Comparison of ENCODE assay signal across 9 cellular contexts in the genomic region with DNA sequence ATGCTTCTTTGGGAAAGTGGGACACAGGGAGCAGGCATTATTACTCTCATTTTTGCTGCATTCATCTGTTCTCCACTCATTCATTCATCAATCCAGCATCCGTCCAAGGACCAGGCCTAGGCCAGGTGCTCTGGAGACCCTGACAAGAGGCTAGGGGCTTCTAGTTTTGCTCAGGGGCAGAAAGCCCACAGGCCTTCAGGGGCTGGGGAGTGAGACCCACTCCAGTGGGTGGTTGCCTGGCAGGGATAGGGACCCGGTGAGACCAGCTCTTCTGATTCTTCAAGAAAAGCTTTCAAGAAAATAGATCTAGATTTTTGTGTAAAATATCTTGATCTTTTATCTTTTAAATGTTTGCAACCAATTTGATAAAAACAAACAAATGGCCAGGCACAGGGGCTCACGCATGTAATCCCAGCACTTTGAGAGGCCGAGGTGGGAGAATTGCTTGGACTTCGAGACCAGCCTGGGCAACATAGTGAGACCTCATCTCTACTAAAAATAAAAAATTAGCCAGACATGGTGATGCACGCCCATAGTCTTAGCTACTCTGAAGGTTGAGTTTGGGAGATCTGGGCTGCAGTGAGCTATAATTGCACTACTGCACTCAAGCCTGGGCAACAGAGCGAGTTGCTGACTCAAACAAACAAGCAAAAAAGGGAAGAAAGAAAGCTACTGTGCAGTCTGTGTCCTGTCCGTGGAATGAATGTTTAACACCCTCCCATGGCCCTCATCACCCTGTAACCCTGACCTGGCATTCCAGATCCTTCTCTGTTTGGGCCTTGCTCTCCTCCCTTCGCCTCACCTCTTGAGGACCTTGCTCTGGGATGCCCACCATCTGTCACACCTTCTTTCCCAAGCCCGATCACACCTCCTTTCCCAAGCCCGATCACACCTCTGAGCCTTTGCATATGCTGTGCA. TPM values are rescaled to one million over a fixed set of nuclear protein-coding genes. Genes with fewer than 3 reads are reported as not detected.
A peak's percentile ranks its signal among the peaks of the same experiment; 100 is the strongest.
DNase-seq lines count a peak whose midpoint lies in the region; ATAC-seq and TF ChIP-seq lines count a peak whose summit lies in the region.
"Had no signal": no experiment of that assay in that cellular context is flagged by ENCODE, and none has a peak within 500 bp of the region (broad histone marks: within the 10 kb centered on the region; RNA-seq: fewer than 3 reads in every experiment).

No MANE protein-coding gene starts in this region.

- TF ChIP-seq POLR2A in GM18505 (IDR thresholded peaks at IDR 0.05; ENCODE audit: borderline replicate concordance, extremely low read depth, insufficient read depth, insufficient read length) = no peak

- DNase-seq in ecto neural progenitor cell (ENCODE audit: low spot score) (peak; percentile 30), UCSD-AML1 (lab: John Stamatoyannopoulos, UW; ENCODE audit: unreplicated experiment) (no peak), NCI-H526 (lab: John Stamatoyannopoulos, UW) (no peak), occipital lobe (lab: John Stamatoyannopoulos, UW) (no peak)
- DNase-seq in activated CD4-positive, alpha-beta T cell treated with anti-CD3 and anti-CD28 coated beads for 48 hours = no peak
- DNase-seq: H7 had no signal

- ATAC-seq in GM18505 (IDR thresholded peaks at IDR 0.05; ENCODE audit: unreplicated experiment) = peak; percentile 89
- peak; percentile 79 for ATAC-seq in GM19438 (IDR thresholded peaks at IDR 0.05; ENCODE audit: low read depth, unreplicated experiment)
- ATAC-seq in HG03039 (IDR thresholded peaks at IDR 0.05; ENCODE audit: unreplicated experiment) = peak; percentile 68

RNA-seq across cellular contexts. Expression of a gene that starts 17.3 kb away (rescaled TPM):
- 86.6 TPM for total RNA-seq in occipital lobe
